ENCODE assay signal across 14 cellular contexts in genomic region chr12:3998397-3998796, GRCh38.
"Had no signal": no experiment of that assay in that cellular context is flagged by ENCODE, and none has a peak within 500 bp of the region (broad histone marks: within the 10 kb centered on the region; RNA-seq: fewer than 3 reads in every experiment).

No MANE protein-coding gene starts in this region.

- H3K27ac Mint-ChIP-seq: activated T-helper 1 cell treated with anti-CD3 and anti-CD28 coated beads, Interleukin-12 subunit alpha, Interleukin-12 subunit beta, Interleukin-2, Interleukin-4 antibody, amounts not matched to agents 30 ng/mL and 10 ng/mL and 1 ng/mL, durations not matched to agents 14 hours and 24 hours and 36 hours; dendritic cell treated with granulocyte-macrophage colony-stimulating factor and Interleukin-4, amounts not matched to agents 40 ng/mL and 50 ng/mL, for 4 days; effector memory CD8-positive, alpha-beta T cell; memory B cell; nephron progenitor cell; stimulated activated effector memory CD8-positive, alpha-beta T cell treated with anti-CD3 and anti-CD28 coated beads, Interleukin-12 subunit alpha, Interleukin-12 subunit beta, amount 100 ng/mL, for 72 hours had no signal

- H3K27ac ChIP-seq: sigmoid colon, thoracic aorta had no signal

- H3K9me3 Mint-ChIP-seq: activated T-helper 1 cell treated with anti-CD3 and anti-CD28 coated beads, Interleukin-12 subunit alpha, Interleukin-12 subunit beta, Interleukin-2, Interleukin-4 antibody, amounts not matched to agents 30 ng/mL and 10 ng/mL and 1 ng/mL, durations not matched to agents 14 hours and 24 hours and 36 hours; dendritic cell treated with granulocyte-macrophage colony-stimulating factor and Interleukin-4, amounts not matched to agents 40 ng/mL and 50 ng/mL, for 4 days; effector memory CD8-positive, alpha-beta T cell; stimulated activated effector memory CD8-positive, alpha-beta T cell treated with anti-CD3 and anti-CD28 coated beads, Interleukin-12 subunit alpha, Interleukin-12 subunit beta, amount 100 ng/mL, for 72 hours had no signal

- H3K4me3 Mint-ChIP-seq: activated T-helper 1 cell treated with anti-CD3 and anti-CD28 coated beads, Interleukin-12 subunit alpha, Interleukin-12 subunit beta, Interleukin-2, Interleukin-4 antibody, amounts not matched to agents 30 ng/mL and 10 ng/mL and 1 ng/mL, durations not matched to agents 14 hours and 24 hours and 36 hours; dendritic cell treated with granulocyte-macrophage colony-stimulating factor and Interleukin-4, amounts not matched to agents 40 ng/mL and 50 ng/mL, for 4 days; effector memory CD8-positive, alpha-beta T cell; memory B cell; nephron progenitor cell; stimulated activated effector memory CD8-positive, alpha-beta T cell treated with anti-CD3 and anti-CD28 coated beads, Interleukin-12 subunit alpha, Interleukin-12 subunit beta, amount 100 ng/mL, for 72 hours had no signal

- DNase-seq: activated CD4-positive, alpha-beta T cell treated with anti-CD3 and anti-CD28 coated beads, Interleukin-2, amount 50 U/mL, for 1 hour; activated CD4-positive, CD25-positive, alpha-beta regulatory T cell; activated CD8-positive, alpha-beta memory T cell treated with anti-CD3 and anti-CD28 coated beads for 24 hours; activated naive CD4-positive, alpha-beta T cell; anterior cingulate cortex; effector memory CD8-positive, alpha-beta T cell; nephron progenitor cell; sigmoid colon had no signal

- H3K9me3 ChIP-seq: sigmoid colon, thoracic aorta had no signal

- ATAC-seq: effector memory CD8-positive, alpha-beta T cell; left lobe of liver; stimulated activated effector memory CD8-positive, alpha-beta T cell treated with anti-CD3 and anti-CD28 coated beads, Interleukin-12 subunit alpha, Interleukin-12 subunit beta, amount 100 ng/mL, for 72 hours had no signal
